8 cellular contexts compared by ENCODE assay signal in genomic region chr16:84647830-84648594, GRCh38. TPM values are rescaled to one million over a fixed set of nuclear protein-coding genes. Genes with fewer than 3 reads are reported as not detected.
DNase-seq lines count a peak whose midpoint lies in the region; ATAC-seq, FAIRE-seq and TF ChIP-seq lines count a peak whose summit lies in the region.

KLHL36 (plus strand) TSS chr16:84648511; CDS start chr16:84650868, 2,357 bp downstream.

- POLR2A ChIA-PET in A673 (lab: Charles Lee; ENCODE audit: low non-redundant PET) = interaction anchor here (0.6 kb wide), 1 partner anchor 98 kb away, joined by 7 read pairs; no protein-coding TSS in a partner anchor

- H3K36me3 ChIP-seq in A673 (ENCODE audit: insufficient read depth, low read length, poor library complexity, severe bottlenecking) = peaks cover 4% of the 10 kb centered on the region
- no peaks in the 10 kb centered on the region for H3K36me3 ChIP-seq in testis (ENCODE audit: low read depth, missing control alignments)

- 4 to 15% methylated on average over 12 to 50 of the region's 77 CpGs for WGBS in testis, 2 donors

- no peak for TF ChIP-seq POLR2A in testis (IDR thresholded peaks at IDR 0.05)

- intact Hi-C loops in A673 (cut with micrococcal nuclease; ENCODE audit: unreplicated experiment) (no loop called here), testis (cut with DNase I; ENCODE audit: low total_unique reads) (no loop called here)

- peak; percentile 56 for DNase-seq in A673 (ENCODE audit: low spot score)
- DNase-seq in GM18507 (ENCODE audit: extremely low spot score, insufficient read length, low read depth) = peak; percentile 93
- peak; percentile 57 for DNase-seq in RPMI8226
- DNase-seq in activated naive CD4-positive, alpha-beta T cell (lab: John Stamatoyannopoulos, UW) = peak; percentile 19 to 75 (median 42)
- DNase-seq in glomerular endothelial cell (ENCODE audit: extremely low read depth, low read depth, low spot score) = no peak
- no peak for DNase-seq in omental fat pad (ENCODE audit: low spot score)
- peak; percentile 59 for DNase-seq in testis

- TF ChIP-seq CTCF in A673 (conservative IDR thresholded peaks at IDR 0.05; ENCODE audit: low read depth, low read length) (no peak), omental fat pad (IDR thresholded peaks at IDR 0.05) (no peak), testis (IDR thresholded peaks at IDR 0.05) (no peak)

- peaks cover 6% of the 10 kb centered on the region for H3K4me1 ChIP-seq in A673 (ENCODE audit: insufficient read depth, low read length, poor library complexity, severe bottlenecking)
- H3K4me1 ChIP-seq in testis = peaks cover 36% of the 10 kb centered on the region

- no peak for FAIRE-seq in GM18507 (lab: Jason Lieb, UNC)

- H3K4me3 ChIP-seq in A673 (ENCODE audit: low read depth, low read length, poor library complexity, severe bottlenecking) (peak within 1 kb of the TSS; percentile 67), testis (peak within 1 kb of the TSS; percentile 76 to 79)

- ATAC-seq in HG02973 (IDR thresholded peaks at IDR 0.05; ENCODE audit: unreplicated experiment) = peak; percentile 81
- peak; percentile 74 for ATAC-seq in omental fat pad (ENCODE audit: low FRiP score)

- no peaks in the 10 kb centered on the region for H3K9me3 ChIP-seq in A673 (ENCODE audit: low read depth, low read length, poor library complexity, severe bottlenecking)
- no peaks in the 10 kb centered on the region for H3K9me3 ChIP-seq in testis

- H3K27ac ChIP-seq in A673 (ENCODE audit: low read depth, low read length, poor library complexity, severe bottlenecking) = no peak within 1 kb of the TSS
- peak within 1 kb of the TSS; percentile 85 to 86 for H3K27ac ChIP-seq in testis

- H3K27me3 ChIP-seq in A673 (replicated peaks; ENCODE audit: insufficient read depth, low read depth, low read length, poor library complexity) = no peaks in the 10 kb centered on the region
- no peaks in the 10 kb centered on the region for H3K27me3 ChIP-seq in testis

- CTCF ChIA-PET in A673 (lab: Charles Lee) = interaction anchor here (0.6 to 1.2 kb wide), 2 partner anchors 25 to 142 kb away, joined by 3 read pairs; no protein-coding TSS in a partner anchor

- BruUV-seq in A673 (replicated peaks; lab: Mats Ljungman, UMichigan) = no TSS peak

RNA-seq across cellular contexts. Expression of gene KLHL36, which starts in this region (rescaled TPM):
- total RNA-seq in A673 (2021) = 22.0 and 27.2 TPM in 2 replicates
- 47.5 and 51.6 TPM in 2 replicates for total RNA-seq in glomerular endothelial cell
- 10 to 100 TPM; 60.0 to 72.2 (median 65.8) TPM for total RNA-seq in omental fat pad
- total RNA-seq in testis = 100 to 1,000 TPM; 113 to 129 TPM
- polyA plus RNA-seq in testis (ENCODE audit: insufficient read depth, low read depth, low replicate concordance) = 75.1 TPM

Comparison
In these comparisons a context has a peak if more than half of its experiments do, and no peak if none do; other contexts are left out.
1. DNase-seq: peak in A673 (single experiment), GM18507 (single experiment), RPMI8226 (single experiment), activated naive CD4-positive, alpha-beta T cell (4 of 4) and testis (single experiment); none in glomerular endothelial cell (single experiment) and omental fat pad (single experiment).